27 cellular contexts compared by ENCODE assay signal in the genomic region with DNA sequence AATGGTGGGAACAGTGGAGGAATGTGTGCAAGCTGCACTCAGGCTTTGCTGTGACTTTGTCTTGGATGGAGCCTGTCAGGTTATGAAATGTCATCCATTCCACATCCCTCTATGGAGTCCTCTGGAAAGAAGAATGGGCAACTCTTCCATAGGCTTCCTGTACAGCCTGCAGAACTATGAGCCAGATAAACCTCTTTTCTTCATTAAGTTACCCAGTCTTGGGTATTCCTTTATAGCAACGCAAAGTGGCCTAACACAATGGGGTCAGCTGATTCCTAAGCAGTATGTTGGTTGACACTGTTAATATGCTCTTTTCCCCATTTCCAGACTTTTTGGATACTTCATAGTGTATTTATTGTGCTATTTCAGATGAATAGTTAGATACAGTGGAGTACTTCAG.
A peak's percentile ranks its signal among the peaks of the same experiment; 100 is the strongest.
DNase-seq lines count a peak whose midpoint lies in the region; ATAC-seq, FAIRE-seq and TF ChIP-seq lines count a peak whose summit lies in the region.
"Had no signal": no experiment of that assay in that cellular context is flagged by ENCODE, and none has a peak within 500 bp of the region (broad histone marks: within the 10 kb centered on the region; RNA-seq: fewer than 3 reads in every experiment).

No MANE protein-coding gene starts in this region.

- FAIRE-seq in small intestine (lab: Jason Lieb, UNC): no peak
- FAIRE-seq: GM12892, HTR-8/SVneo had no signal

- no peak overlapping the region; the same call in 1 of the 2 replicates for H3K4me3 Mint-ChIP-seq in HFFc6
- H3K4me3 Mint-ChIP-seq: CD14-positive monocyte, GM23338, H9 had no signal

- TF ChIP-seq CTCF in HFFc6 (IDR thresholded peaks at IDR 0.05): no peak
- no peak for TF ChIP-seq CTCF in mammary epithelial cell (conservative IDR thresholded peaks at IDR 0.05 in 1 of 2, IDR thresholded peaks at IDR 0.05 in 1 of 2; ENCODE audit: extremely low read depth in 1 of 2, insufficient read depth in 1 of 2, low read depth in 1 of 2, low read length in 2 of 2)
- no peak for TF ChIP-seq CTCF in hepatocyte (IDR thresholded peaks at IDR 0.05; ENCODE audit: poor library complexity)
- no peak for TF ChIP-seq CTCF in smooth muscle cell (IDR thresholded peaks at IDR 0.05; ENCODE audit: borderline replicate concordance, insufficient read depth, poor library complexity, severe bottlenecking)

- H3K27ac ChIP-seq in mammary epithelial cell (ENCODE audit: insufficient read depth, low read depth, low read length) (peak overlapping the region; percentile 88), hepatocyte (peak overlapping the region; percentile 67), smooth muscle cell (ENCODE audit: low read depth) (peak overlapping the region; percentile 88), small intestine (ENCODE audit: low read depth in 1 of 2, low read length in 1 of 2) (no peak overlapping the region)
- H3K27ac ChIP-seq: SJCRH30 had no signal

- H3K4me2 ChIP-seq in mammary epithelial cell (ENCODE audit: insufficient read depth, low read depth, low read length) (no peak overlapping the region), hepatocyte (no peak overlapping the region), smooth muscle cell (peak overlapping the region; percentile 18)
- H3K4me2 ChIP-seq: GM23338 had no signal

- no peak overlapping the region for H3K4me3 ChIP-seq in mammary epithelial cell (replicated peaks in 1 of 3; ENCODE audit: insufficient read depth in 1 of 3, low read depth in 2 of 3, low read length in 3 of 3)
- H3K4me3 ChIP-seq in hepatocyte: no peak overlapping the region
- no peak overlapping the region for H3K4me3 ChIP-seq in smooth muscle cell
- H3K4me3 ChIP-seq in small intestine (ENCODE audit: low read depth in 1 of 2, low read length in 2 of 2): no peak overlapping the region
- H3K4me3 ChIP-seq: GM23338, MG63, SJCRH30 had no signal

- no peak overlapping the region for H2AFZ ChIP-seq in mammary epithelial cell (ENCODE audit: low read depth, low read length)
- no peak overlapping the region for H2AFZ ChIP-seq in hepatocyte
- no peak overlapping the region for H2AFZ ChIP-seq in smooth muscle cell (ENCODE audit: low read depth)
- H2AFZ ChIP-seq: GM23338 had no signal

- no peaks in the 10 kb centered on the region for H4K20me1 ChIP-seq in mammary epithelial cell (ENCODE audit: insufficient read depth, low read length)
- H4K20me1 ChIP-seq in hepatocyte (ENCODE audit: insufficient read depth, poor library complexity, severe bottlenecking): no peaks in the 10 kb centered on the region
- H4K20me1 ChIP-seq in smooth muscle cell (ENCODE audit: low read depth): no peaks in the 10 kb centered on the region

- peaks cover 49% of the 10 kb centered on the region for H3K4me1 Mint-ChIP-seq in HFFc6 (ENCODE audit: low read depth)
- H3K4me1 Mint-ChIP-seq: GM23338, H9 had no signal

- dilution Hi-C loops in mammary epithelial cell (cut with HindIII; ENCODE audit: low sequenced_read_pairs): no loop called here

- no peaks in the 10 kb centered on the region for H3K36me3 ChIP-seq in mammary epithelial cell (ENCODE audit: insufficient read depth, low read length)
- no peaks in the 10 kb centered on the region for H3K36me3 ChIP-seq in hepatocyte (replicated peaks; ENCODE audit: insufficient read depth, low read depth)
- no peaks in the 10 kb centered on the region for H3K36me3 ChIP-seq in smooth muscle cell (ENCODE audit: low read depth)
- H3K36me3 ChIP-seq in small intestine (ENCODE audit: control insufficient read depth in 2 of 2, insufficient read depth in 2 of 2, low read length in 2 of 2): no peaks in the 10 kb centered on the region
- H3K36me3 ChIP-seq: BE2C, MG63, SJCRH30 had no signal

- H3K27me3 ChIP-seq in mammary epithelial cell (ENCODE audit: insufficient read depth, low read length): no peaks in the 10 kb centered on the region
- no peaks in the 10 kb centered on the region for H3K27me3 ChIP-seq in hepatocyte
- no peaks in the 10 kb centered on the region for H3K27me3 ChIP-seq in smooth muscle cell (ENCODE audit: low read depth)
- peaks cover 0 to 6% of the 10 kb centered on the region in 2 donors for H3K27me3 ChIP-seq in small intestine (ENCODE audit: control insufficient read depth in 2 of 2, insufficient read depth in 2 of 2, low read length in 2 of 2)
- H3K27me3 ChIP-seq: BE2C, MG63, SJCRH30 had no signal

- H3K4me1 ChIP-seq in mammary epithelial cell (ENCODE audit: insufficient read depth, low read length): peaks cover 41% of the 10 kb centered on the region
- H3K4me1 ChIP-seq in hepatocyte (ENCODE audit: insufficient read depth): no peaks in the 10 kb centered on the region
- H3K4me1 ChIP-seq in smooth muscle cell (ENCODE audit: low read depth): no peaks in the 10 kb centered on the region
- no peaks in the 10 kb centered on the region for H3K4me1 ChIP-seq in small intestine (ENCODE audit: control insufficient read depth in 2 of 2, insufficient read depth in 1 of 2, low read depth in 1 of 2, low read length in 1 of 2)
- H3K4me1 ChIP-seq: BE2C, SJCRH30 had no signal

- intact Hi-C loops in mammary epithelial cell (cut with micrococcal nuclease): no loop called here

- 100% methylated on average over 1 of the region's 1 CpG for WGBS in mammary epithelial cell (ENCODE audit: low coverage, missing lambda C conversion rate)
- WGBS in hepatocyte (ENCODE audit: low lambda C conversion rate, missing lambda C conversion rate): 100% methylated on average over 1 of the region's 1 CpG
- 90% methylated on average over 1 of the region's 1 CpG for WGBS in smooth muscle cell (ENCODE audit: low lambda C conversion rate)
- 97 to 100% (median 100%) methylated on average over 1 of the region's 1 CpG for WGBS in small intestine, 3 donors

- H3K36me3 Mint-ChIP-seq in HFFc6 (ENCODE audit: low read depth): peaks cover 10% of the 10 kb centered on the region
- H3K36me3 Mint-ChIP-seq: CD14-positive monocyte had no signal

- CTCF ChIA-PET in mammary epithelial cell (lab: Charles Lee; ENCODE audit: low non-redundant PET): no interaction called here

- H3K9ac ChIP-seq in mammary epithelial cell (ENCODE audit: insufficient read depth, low read length) (no peak overlapping the region), smooth muscle cell (ENCODE audit: low read depth) (peak overlapping the region; percentile 32)

- no peaks in the 10 kb centered on the region; the same call in 1 of the 2 replicates for H3K27me3 Mint-ChIP-seq in HFFc6 (ENCODE audit: insufficient read depth)

- in situ Hi-C loops in mammary epithelial cell (cut with MboI; ENCODE audit: low sequenced_read_pairs in 2 of 2): no loop called here

- no peak for ATAC-seq in GM19467 (IDR thresholded peaks at IDR 0.05; ENCODE audit: unreplicated experiment)
- no peak for ATAC-seq in HG02973 (IDR thresholded peaks at IDR 0.05; ENCODE audit: unreplicated experiment)
- ATAC-seq: GM23338, Right ventricle myocardium inferior, SK-N-SH treated with all-trans-retinoic acid at 6 μM for 48 hours had no signal

- H3K9me3 Mint-ChIP-seq in HFFc6: peaks cover 21% of the 10 kb centered on the region

- peaks cover 10% of the 10 kb centered on the region for H3F3A ChIP-seq in smooth muscle cell (ENCODE audit: low read depth)

- no peaks in the 10 kb centered on the region for H3K9me3 ChIP-seq in mammary epithelial cell (replicated peaks; ENCODE audit: insufficient read depth, low read length)
- H3K9me3 ChIP-seq in hepatocyte (ENCODE audit: low read depth): no peaks in the 10 kb centered on the region
- no peaks in the 10 kb centered on the region for H3K9me3 ChIP-seq in smooth muscle cell (replicated peaks; ENCODE audit: low read depth)
- no peaks in the 10 kb centered on the region for H3K9me3 ChIP-seq in small intestine (ENCODE audit: control insufficient read depth, low read depth)

- no TSS peak for BruUV-seq in mammary epithelial cell (replicated peaks; lab: Mats Ljungman, UMichigan)

- no peaks in the 10 kb centered on the region for H3K79me2 ChIP-seq in mammary epithelial cell (ENCODE audit: insufficient read depth, low read length)
- no peaks in the 10 kb centered on the region for H3K79me2 ChIP-seq in hepatocyte
- H3K79me2 ChIP-seq in smooth muscle cell (ENCODE audit: low read depth): no peaks in the 10 kb centered on the region

- peak overlapping the region; percentile 60; the same call in 1 of the 2 replicates for H3K27ac Mint-ChIP-seq in HFFc6
- H3K27ac Mint-ChIP-seq: GM23338, H9 had no signal

- DNase-seq in HFFc6 (no peak), mammary epithelial cell (no peak), hepatocyte (ENCODE audit: low spot score) (no peak), smooth muscle cell (lab: John Stamatoyannopoulos, UW; ENCODE audit: unreplicated experiment) (no peak), small intestine (no peak), SKM-1 treated with dmso at 0.1 percent for 144 hours (lab: John Stamatoyannopoulos, UW; ENCODE audit: unreplicated experiment) (no peak)
- DNase-seq: BE2C, Calu3, DMS79 treated with DMSO at 0.1 percent for 48 hours, H9, NCI-H1105 treated with DMSO at 0.1 percent for 48 hours, NCI-H146, NCI-H1930, NCI-H2107, NCI-H446, NCI-H524 treated with DMSO at 0.1 percent for 48 hours, NCI-H774 had no signal

- H3K9me2 ChIP-seq in hepatocyte (replicated peaks; ENCODE audit: insufficient read depth): no peaks in the 10 kb centered on the region

Comparison
In these comparisons a context has a peak if more than half of its experiments do, and no peak if none do; other contexts are left out.
1. H3K27ac ChIP-seq: peak in mammary epithelial cell (single experiment), hepatocyte (single experiment) and smooth muscle cell (single experiment); none in small intestine (0 of 2).